ENCODE assay signal across 8 cellular contexts in genomic region chr1:43365678-43366077, GRCh38. TPM values are rescaled to one million over a fixed set of nuclear protein-coding genes. Genes with fewer than 3 reads are reported as not detected.
DNase-seq lines count a peak whose midpoint lies in the region; ATAC-seq and TF ChIP-seq lines count a peak whose summit lies in the region.
"Had no signal": no experiment of that assay in that cellular context is flagged by ENCODE, and none has a peak within 500 bp of the region (broad histone marks: within the 10 kb centered on the region; RNA-seq: fewer than 3 reads in every experiment).

No MANE protein-coding gene starts in this region.

- H3K27ac ChIP-seq in AG04450 (ENCODE audit: low read depth, low read length) (no peak overlapping the region), RWPE2 (ENCODE audit: poor library complexity, severe bottlenecking) (peak overlapping the region; percentile 95), iPS-20b (ENCODE audit: low read length) (no peak overlapping the region)

- POLR2A ChIA-PET in AG04450 (lab: Yijun Ruan, JAX) = no interaction called here

- intact Hi-C loops in posterior cingulate gyrus (cut with DNase I) = no loop called here

- H3K36me3 ChIP-seq in RWPE2 (ENCODE audit: low read depth) (peaks cover 48% of the 10 kb centered on the region), iPS-20b (ENCODE audit: insufficient read depth, low read depth, low read length) (peaks cover 46% of the 10 kb centered on the region)

- TF ChIP-seq CTCF in AG04450 (IDR thresholded peaks at IDR 0.05; ENCODE audit: low read depth, low read length) (no peak), RWPE2 (IDR thresholded peaks at IDR 0.05; ENCODE audit: poor library complexity, severe bottlenecking) (no peak)

- ATAC-seq in RWPE2 (ENCODE audit: low read depth) (no peak), HG02610 (IDR thresholded peaks at IDR 0.05; ENCODE audit: unreplicated experiment) (no peak)
- no peak for ATAC-seq in activated CD4-positive, CD25-positive, alpha-beta regulatory T cell treated with anti-CD3 and anti-CD28 coated beads, Interleukin-2, amount 50 U/mL, for 24 hours

- peaks cover 25% of the 10 kb centered on the region for H3K4me1 ChIP-seq in RWPE2 (ENCODE audit: insufficient read depth, poor library complexity, severe bottlenecking)
- peaks cover 18% of the 10 kb centered on the region for H3K4me1 ChIP-seq in iPS-20b (ENCODE audit: insufficient read depth, low read length)

- no peak overlapping the region for H3K9ac ChIP-seq in iPS-20b (ENCODE audit: low read depth, low read length)

- no peaks in the 10 kb centered on the region for H3K27me3 ChIP-seq in AG04450 (ENCODE audit: control insufficient read depth, insufficient read depth, low read length)
- H3K27me3 ChIP-seq in RWPE2 (ENCODE audit: insufficient read depth, poor library complexity, severe bottlenecking) = no peaks in the 10 kb centered on the region
- H3K27me3 ChIP-seq in iPS-20b (ENCODE audit: insufficient read depth, low read length) = no peaks in the 10 kb centered on the region

- CTCF ChIA-PET in AG04450 (lab: Charles Lee) = no interaction called here

- H3K4me3 ChIP-seq in AG04450 (ENCODE audit: low read depth, low read length) (0 out of 2 replicates have a peak overlapping the region, but pooled peaks have one; percentile 10), RWPE2 (ENCODE audit: severe bottlenecking) (peak overlapping the region; percentile 79), iPS-20b (ENCODE audit: low read length) (peak overlapping the region; percentile 89)

- DNase-seq in AG04450 (ENCODE audit: low read depth, low spot score) = no peak
- DNase-seq in RWPE2 (ENCODE audit: low spot score) = no peak
- DNase-seq in posterior cingulate gyrus = no peak
- DNase-seq: DMS79, GOT3 had no signal

- peaks cover 4% of the 10 kb centered on the region; the same call in 1 of the 2 replicates for H3K9me3 ChIP-seq in AG04450 (ENCODE audit: control insufficient read depth, insufficient read depth, low read length)
- no peaks in the 10 kb centered on the region for H3K9me3 ChIP-seq in RWPE2 (ENCODE audit: severe bottlenecking)
- no peaks in the 10 kb centered on the region for H3K9me3 ChIP-seq in iPS-20b (ENCODE audit: insufficient read depth, low read depth, low read length)

RNA-seq across cellular contexts. Expression of gene ELOVL1, which starts 2.1 kb away (rescaled TPM):
- 165 and 167 TPM in 2 replicates for polyA plus RNA-seq in AG04450 (2011; rRNA removed)
- polyA minus RNA-seq in AG04450 (2011; rRNA and poly(A)+ RNA removed) = 90.0 and 97.7 TPM in 2 replicates

RNA-seq across cellular contexts. Expression of gene CDC20, which starts 6.9 kb away (rescaled TPM):
- 22.8 and 27.5 TPM in 2 replicates for polyA plus RNA-seq in AG04450 (2011; rRNA removed)
- polyA minus RNA-seq in AG04450 (2011; rRNA and poly(A)+ RNA removed) = 41.6 and 47.4 TPM in 2 replicates

RNA-seq across cellular contexts. Expression of gene MED8, which starts 23.9 kb away (rescaled TPM):
- polyA plus RNA-seq in AG04450 (2011; rRNA removed) = 59.3 and 63.7 TPM in 2 replicates
- polyA minus RNA-seq in AG04450 (2011; rRNA and poly(A)+ RNA removed) = 36.9 and 41.8 TPM in 2 replicates

RNA-seq across cellular contexts. Expression of gene SZT2, which starts 24.0 kb away (rescaled TPM):
- polyA plus RNA-seq in AG04450 (2011; rRNA removed) = 9.4 and 10.4 TPM in 2 replicates
- polyA minus RNA-seq in AG04450 (2011; rRNA and poly(A)+ RNA removed) = 43.5 and 51.1 TPM in 2 replicates

RNA-seq across cellular contexts. Expression of gene MPL, which starts 28.1 kb away (rescaled TPM):
- polyA plus RNA-seq in AG04450 (2011; rRNA removed) = not detected in 2 replicates
- not detected in 2 replicates for polyA minus RNA-seq in AG04450 (2011; rRNA and poly(A)+ RNA removed)

Comparison
In these comparisons a context has a peak if more than half of its experiments do, and no peak if none do; other contexts are left out.
1. H3K4me3 ChIP-seq: peak in every context shown above with its lines; median percentile 89 in iPS-20b; 79 in RWPE2; 10 in AG04450.